In the genomic region with DNA sequence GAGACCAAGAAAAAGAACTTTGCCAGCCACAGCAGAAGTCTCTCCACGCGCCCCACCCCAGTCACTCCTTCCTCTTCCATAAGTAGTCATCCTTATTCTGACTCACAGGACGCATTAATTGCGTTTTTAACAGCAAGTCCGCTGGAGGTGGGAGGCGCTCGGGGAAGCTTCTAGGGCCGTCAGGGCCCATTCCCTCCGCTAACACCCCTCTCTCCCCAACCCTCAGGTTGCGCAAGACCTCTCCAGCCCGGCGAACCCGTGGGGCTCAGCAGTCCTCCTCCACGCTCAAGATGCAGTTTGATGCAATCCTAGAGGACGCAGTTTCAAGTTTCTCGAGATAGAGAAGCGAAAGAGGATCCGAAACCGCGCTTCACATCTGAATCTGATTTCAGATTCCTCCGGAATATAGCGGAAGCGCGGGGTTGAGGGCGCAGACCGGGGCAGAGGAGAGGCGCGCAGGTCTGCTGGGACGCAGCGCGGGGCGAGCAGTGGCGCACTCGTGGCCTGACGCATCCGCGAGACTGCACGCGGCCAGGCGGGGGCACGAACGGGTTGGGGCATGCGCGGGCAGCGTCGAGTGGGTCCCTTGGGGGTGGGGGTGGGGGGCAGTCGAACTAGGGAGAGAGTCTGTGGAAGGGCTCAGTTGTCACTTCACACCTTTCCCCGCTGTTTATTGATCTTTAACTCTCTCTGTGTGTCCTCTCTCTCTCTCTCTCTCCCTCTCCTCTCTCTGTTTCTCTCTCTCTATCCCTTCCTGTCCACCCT, we compare ENCODE assay signal across 8 cellular contexts. TPM values are rescaled to one million over a fixed set of nuclear protein-coding genes. Genes with fewer than 3 reads are reported as not detected.
DNase-seq lines count a peak whose midpoint lies in the region; ATAC-seq and TF ChIP-seq lines count a peak whose summit lies in the region.

No MANE protein-coding gene starts in this region.

- H3K4me1 ChIP-seq in colonic mucosa, result no peaks in the 10 kb centered on the region

- H3K9me3 ChIP-seq in colonic mucosa, result no peaks in the 10 kb centered on the region

- intact Hi-C loops in colonic mucosa (cut with DNase I), result no loop called here

- peak; percentile 88 for DNase-seq in GM13976 (ENCODE audit: low spot score)
- DNase-seq in NCI-H1105 treated with DMSO at 0.1 percent for 48 hours (lab: John Stamatoyannopoulos, UW), result peak; percentile 30
- DNase-seq in activated CD4-positive, alpha-beta T cell treated with anti-CD3 and anti-CD28 coated beads for 1 hour, result peak; percentile 27
- DNase-seq in colonic mucosa, result peak; percentile 66
- peak; percentile 82 for DNase-seq in left kidney (ENCODE audit: low read depth, low spot score)
- DNase-seq in stimulated activated CD4-positive, alpha-beta T cell treated with anti-CD3 and anti-CD28 coated beads, Interleukin-1b, Interleukin-23, amount 100 ng/mL, for 48 hours, result peak; percentile 70

- no peak overlapping the region for H3K27ac ChIP-seq in 22Rv1
- peak overlapping the region; percentile 59 for H3K27ac ChIP-seq in colonic mucosa

- peak overlapping the region; percentile 51 to 60 for H3K9ac ChIP-seq in colonic mucosa (ENCODE audit: low read depth in 2 of 2, low read length in 2 of 2)

- no peaks in the 10 kb centered on the region for H3K36me3 ChIP-seq in colonic mucosa

- ATAC-seq in HG02759 (IDR thresholded peaks at IDR 0.05; ENCODE audit: unreplicated experiment), result peak; percentile 91

- TF ChIP-seq CTCF in 22Rv1 (IDR thresholded peaks at IDR 0.05) (peak; percentile 37; the same call in 1 of the 2 replicates), GM13976 (IDR thresholded peaks at IDR 0.05; ENCODE audit: borderline replicate concordance, control extremely low read depth, extremely low read depth, insufficient read depth, missing control alignments) (peak; percentile 24), colonic mucosa (IDR thresholded peaks at IDR 0.05) (no peak)

- in situ Hi-C loops in GM13976 (cut with MboI; ENCODE audit: low sequenced_read_pairs, unreplicated experiment), result loop anchor here (10.0 kb wide), 1 partner anchor 54 kb away; no protein-coding TSS in a partner anchor

- no peaks in the 10 kb centered on the region for H3K27me3 ChIP-seq in colonic mucosa

- peak overlapping the region; percentile 26 for H3K4me3 ChIP-seq in colonic mucosa

RNA-seq across cellular contexts. Expression of a gene that starts 37.8 kb away (rescaled TPM):
- total RNA-seq in colonic mucosa, result 100 to 1,000 TPM; 363 to 629 TPM

Comparison
In these comparisons a context has a peak if more than half of its experiments do, and no peak if none do; other contexts are left out.
1. DNase-seq: peak in every context shown above with its lines; median percentile 88 in GM13976; 82 in left kidney; 70 in stimulated activated CD4-positive, alpha-beta T cell treated with anti-CD3 and anti-CD28 coated beads, Interleukin-1b, Interleukin-23, amount 100 ng/mL, for 48 hours; 66 in colonic mucosa; 30 in NCI-H1105 treated with DMSO at 0.1 percent for 48 hours; 27 in activated CD4-positive, alpha-beta T cell treated with anti-CD3 and anti-CD28 coated beads for 1 hour.